Comparison of ENCODE assay signal across 1 cellular context in the genomic region with DNA sequence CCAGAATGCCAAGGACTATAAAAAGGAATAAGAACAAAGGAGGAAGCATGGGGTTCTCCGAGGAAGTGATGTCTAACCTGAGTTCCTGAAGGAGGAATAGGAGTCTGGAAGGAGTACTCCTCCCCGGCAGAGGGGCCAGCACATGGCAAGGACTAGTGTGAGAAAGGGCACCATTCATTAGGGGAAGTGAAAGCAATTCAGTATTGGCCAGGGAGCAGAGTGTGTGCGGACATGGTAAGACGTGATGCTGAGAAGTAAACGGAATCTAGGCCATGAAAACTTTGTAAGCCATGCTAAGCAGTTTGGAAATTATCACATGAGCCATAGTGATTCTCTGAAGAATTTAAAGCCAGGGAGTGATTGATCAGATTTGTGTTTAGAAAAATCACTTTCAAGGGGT.
TF ChIP-seq lines count a peak whose summit lies in the region.

No MANE protein-coding gene starts in this region.

TF ChIP-seq in HepG2, 621 proteins besides CTCF, POLR2A, EP300 and RAD21 (continued from another document):
- TF ChIP-seq ZNF12 (CRISPR knock-in tag; IDR thresholded peaks at IDR 0.05) = no peak
- no peak for TF ChIP-seq FOXA1 (IDR thresholded peaks at IDR 0.05)
- TF ChIP-seq FOXA1 (CRISPR knock-in tag; IDR thresholded peaks at IDR 0.05) = no peak
- TF ChIP-seq ZNF777 (CRISPR knock-in tag; IDR thresholded peaks at IDR 0.05) = no peak
- TF ChIP-seq, protein P1, sequence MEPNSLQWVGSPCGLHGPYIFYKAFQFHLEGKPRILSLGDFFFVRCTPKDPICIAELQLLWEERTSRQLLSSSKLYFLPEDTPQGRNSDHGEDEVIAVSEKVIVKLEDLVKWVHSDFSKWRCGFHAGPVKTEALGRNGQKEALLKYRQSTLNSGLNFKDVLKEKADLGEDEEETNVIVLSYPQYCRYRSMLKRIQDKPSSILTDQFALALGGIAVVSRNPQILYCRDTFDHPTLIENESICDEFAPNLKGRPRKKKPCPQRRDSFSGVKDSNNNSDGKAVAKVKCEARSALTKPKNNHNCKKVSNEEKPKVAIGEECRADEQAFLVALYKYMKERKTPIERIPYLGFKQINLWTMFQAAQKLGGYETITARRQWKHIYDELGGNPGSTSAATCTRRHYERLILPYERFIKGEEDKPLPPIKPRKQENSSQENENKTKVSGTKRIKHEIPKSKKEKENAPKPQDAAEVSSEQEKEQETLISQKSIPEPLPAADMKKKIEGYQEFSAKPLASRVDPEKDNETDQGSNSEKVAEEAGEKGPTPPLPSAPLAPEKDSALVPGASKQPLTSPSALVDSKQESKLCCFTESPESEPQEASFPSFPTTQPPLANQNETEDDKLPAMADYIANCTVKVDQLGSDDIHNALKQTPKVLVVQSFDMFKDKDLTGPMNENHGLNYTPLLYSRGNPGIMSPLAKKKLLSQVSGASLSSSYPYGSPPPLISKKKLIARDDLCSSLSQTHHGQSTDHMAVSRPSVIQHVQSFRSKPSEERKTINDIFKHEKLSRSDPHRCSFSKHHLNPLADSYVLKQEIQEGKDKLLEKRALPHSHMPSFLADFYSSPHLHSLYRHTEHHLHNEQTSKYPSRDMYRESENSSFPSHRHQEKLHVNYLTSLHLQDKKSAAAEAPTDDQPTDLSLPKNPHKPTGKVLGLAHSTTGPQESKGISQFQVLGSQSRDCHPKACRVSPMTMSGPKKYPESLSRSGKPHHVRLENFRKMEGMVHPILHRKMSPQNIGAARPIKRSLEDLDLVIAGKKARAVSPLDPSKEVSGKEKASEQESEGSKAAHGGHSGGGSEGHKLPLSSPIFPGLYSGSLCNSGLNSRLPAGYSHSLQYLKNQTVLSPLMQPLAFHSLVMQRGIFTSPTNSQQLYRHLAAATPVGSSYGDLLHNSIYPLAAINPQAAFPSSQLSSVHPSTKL (CRISPR knock-in tag; IDR thresholded peaks at IDR 0.05) = no peak
